Comparison of ENCODE assay signal across 8 cellular contexts in genomic region chr4:39469429-39470077, GRCh38. TPM values are rescaled to one million over a fixed set of nuclear protein-coding genes. Genes with fewer than 3 reads are reported as not detected.
DNase-seq lines count a peak whose midpoint lies in the region; ATAC-seq, FAIRE-seq and TF ChIP-seq lines count a peak whose summit lies in the region.

No MANE protein-coding gene starts in this region.

- H4K20me1 ChIP-seq in SU-DHL-6 (ENCODE audit: low read depth, low read length) (no peaks in the 10 kb centered on the region), endothelial cell of umbilical vein (replicated peaks; ENCODE audit: control insufficient read depth, extremely low read depth, insufficient read depth, low read length) (no peaks in the 10 kb centered on the region)

- dilution Hi-C loops in endothelial cell of umbilical vein (cut with MboI; ENCODE audit: extremely low pct_ligation_motif_present, low sequenced_read_pairs) = no loop called here

- H3K27ac ChIP-seq in SU-DHL-6 (ENCODE audit: low read depth, low read length) (peak overlapping the region; percentile 37), endothelial cell of umbilical vein (ENCODE audit: insufficient read depth, low read depth, low read length) (peak overlapping the region; percentile 26), aorta (ENCODE audit: low read depth in 1 of 2, low read length in 2 of 2) (peak overlapping the region in 1 of 2 donors; percentile 64)

- H3K79me2 ChIP-seq in SU-DHL-6 (ENCODE audit: insufficient read depth, low read length) (no peaks in the 10 kb centered on the region), endothelial cell of umbilical vein (ENCODE audit: control insufficient read depth, insufficient read depth, low read length) (no peaks in the 10 kb centered on the region)

- TF ChIP-seq CTCF in AG04449 (IDR thresholded peaks at IDR 0.05; ENCODE audit: insufficient read depth, low read length, missing control alignments) (peak; percentile 61), GM12873 (IDR thresholded peaks at IDR 0.05; ENCODE audit: insufficient read depth, low read depth, low read length, missing control alignments) (peak; percentile 72), SU-DHL-6 (IDR thresholded peaks at IDR 0.05; ENCODE audit: insufficient read depth, low read length, poor library complexity, severe bottlenecking) (peak; percentile 78), endothelial cell of umbilical vein (IDR thresholded peaks at IDR 0.05; ENCODE audit: extremely low read depth in 1 of 2, insufficient read depth in 1 of 2, low read depth in 1 of 2, low read length in 2 of 2) (peak; percentile 77 to 84)

- H3K9me2 ChIP-seq in SU-DHL-6 (replicated peaks; ENCODE audit: insufficient read depth, low read length) = no peaks in the 10 kb centered on the region

- FAIRE-seq in endothelial cell of umbilical vein (lab: Jason Lieb, UNC) = peak; percentile 97

- DNase-seq in AG04449 (ENCODE audit: low read depth, low spot score) = peak; percentile 67
- peak; percentile 6 for DNase-seq in NCI-H128 (lab: John Stamatoyannopoulos, UW; ENCODE audit: unreplicated experiment)
- peak; percentile 92 for DNase-seq in endothelial cell of umbilical vein (ENCODE audit: low read depth, low spot score)
- DNase-seq in midbrain (lab: John Stamatoyannopoulos, UW) = peak; percentile 85
- DNase-seq in aorta = no peak

- H3K4me2 ChIP-seq in SU-DHL-6 (ENCODE audit: low read depth, low read length, poor library complexity, severe bottlenecking) (peak overlapping the region; percentile 36), endothelial cell of umbilical vein (ENCODE audit: insufficient read depth, low read length) (no peak overlapping the region)

- H3K4me1 ChIP-seq in endothelial cell of umbilical vein (ENCODE audit: control insufficient read depth, extremely low read depth, insufficient read depth, low read length) (peaks cover 3% of the 10 kb centered on the region), aorta (ENCODE audit: control insufficient read depth in 1 of 2, insufficient read depth in 2 of 2, low read length in 2 of 2) (no peaks in the 10 kb centered on the region)

- H3K4me3 ChIP-seq in AG04449 (ENCODE audit: low read depth, low read length) (no peak overlapping the region), SU-DHL-6 (ENCODE audit: insufficient read depth, low read length, poor library complexity, severe bottlenecking) (no peak overlapping the region), endothelial cell of umbilical vein (replicated peaks in 1 of 3; ENCODE audit: insufficient read depth in 1 of 3, low read depth in 1 of 3, low read length in 3 of 3) (no peak overlapping the region), aorta (ENCODE audit: low read length in 2 of 2) (no peak overlapping the region)

- H2AFZ ChIP-seq in SU-DHL-6 (ENCODE audit: low read depth, low read length, severe bottlenecking) (peak overlapping the region; percentile 36), endothelial cell of umbilical vein (ENCODE audit: low read depth, low read length) (peak overlapping the region; percentile 51)

- H3K9ac ChIP-seq in SU-DHL-6 (ENCODE audit: low read length) (peak overlapping the region; percentile 20; the same call in 1 of the 2 replicates), endothelial cell of umbilical vein (replicated peaks; ENCODE audit: extremely low read depth, insufficient read depth, low read length) (peak overlapping the region; percentile 4)

- no TSS peak for BruUV-seq in endothelial cell of umbilical vein (replicated peaks; lab: Mats Ljungman, UMichigan)

- ATAC-seq in HG02759 (IDR thresholded peaks at IDR 0.05; ENCODE audit: unreplicated experiment) (peak; percentile 68), aorta (ENCODE audit: low FRiP score) (peak; percentile 93)

- peaks cover 13% of the 10 kb centered on the region for H3F3A ChIP-seq in SU-DHL-6 (ENCODE audit: insufficient read depth)

- H3K27me3 ChIP-seq in SU-DHL-6 (ENCODE audit: low read length) = no peaks in the 10 kb centered on the region
- H3K27me3 ChIP-seq in endothelial cell of umbilical vein (ENCODE audit: control insufficient read depth in 2 of 2, insufficient read depth in 2 of 2, low read length in 2 of 2) = no peaks in the 10 kb centered on the region
- H3K27me3 ChIP-seq in aorta (ENCODE audit: control insufficient read depth in 1 of 2, insufficient read depth in 2 of 2, low read length in 1 of 2) = no peaks in the 10 kb centered on the region

- H3K9me3 ChIP-seq in SU-DHL-6 (ENCODE audit: insufficient read depth, low read length) (no peaks in the 10 kb centered on the region), endothelial cell of umbilical vein (replicated peaks; ENCODE audit: control insufficient read depth, insufficient read depth, low read length) (no peaks in the 10 kb centered on the region), aorta (ENCODE audit: control insufficient read depth, low read length) (no peaks in the 10 kb centered on the region)

- H3K36me3 ChIP-seq in SU-DHL-6 (ENCODE audit: low read length) (0 out of 2 replicates have a peak, but pooled peaks cover 10% of the 10 kb centered on the region), endothelial cell of umbilical vein (ENCODE audit: control insufficient read depth in 2 of 2, extremely low read depth in 1 of 2, insufficient read depth in 2 of 2, low read length in 2 of 2) (no peaks in the 10 kb centered on the region), aorta (ENCODE audit: control insufficient read depth in 1 of 2, insufficient read depth in 2 of 2, low read length in 1 of 2) (peaks cover 0 to 3% of the 10 kb centered on the region in 2 donors)

- 58 to 64% methylated on average over 4 of the region's 4 CpGs for WGBS in aorta, 2 donors

- POLR2A ChIA-PET in AG04449 (lab: Yijun Ruan, JAX) (interaction anchor here (1.0 to 1.6 kb wide), 2 partner anchors 58 to 169 kb away, joined by 3 to 10 read pairs; partner anchors contain the start of genes SMIM14 and UGDH), endothelial cell of umbilical vein (lab: Charles Lee) (interaction anchor here (0.5 to 0.9 kb wide), 3 partner anchors 14 to 204 kb away, joined by 3 to 8 read pairs (median 7); no protein-coding TSS in a partner anchor)

- CTCF ChIA-PET in AG04449 (lab: Yijun Ruan, JAX) (interaction anchor here (0.6 to 2.9 kb wide), 68 partner anchors 9 to 848 kb away, joined by 3 to 57 read pairs (median 4); partner anchors contain the start of genes LIAS, N4BP2, PDS5A and RPL9), endothelial cell of umbilical vein (lab: Charles Lee) (interaction anchor here (0.6 to 3.3 kb wide), 60 partner anchors 9 to 855 kb away, joined by 3 to 97 read pairs (median 4); partner anchors contain the start of genes N4BP2, RPL9, SMIM14 and TLR10)

- intact Hi-C loops in endothelial cell of umbilical vein (cut with micrococcal nuclease) (loop anchor here (1.0 to 2.0 kb wide), 5 partner anchors 168 to 588 kb away; partner anchors contain the start of gene UBE2K), aorta (cut with DNase I) (loop anchor here (2.0 to 5.0 kb wide), 4 partner anchors 58 to 508 kb away; partner anchors contain the start of genes PDS5A (in 1 of the 2) and UGDH (in 1 of the 2))

- no peaks in the 10 kb centered on the region for H3K9me1 ChIP-seq in endothelial cell of umbilical vein (replicated peaks; ENCODE audit: control insufficient read depth, extremely low read depth, insufficient read depth, low read length)

- no peak for TF ChIP-seq POLR2A in endothelial cell of umbilical vein (IDR thresholded peaks at IDR 0.05; ENCODE audit: low read depth, low read length)

TF ChIP-seq in endothelial cell of umbilical vein, 7 proteins besides CTCF, POLR2A, EP300 and RAD21 (continues in another document):
- TF ChIP-seq FOS (IDR thresholded peaks at IDR 0.05; ENCODE audit: borderline replicate concordance, insufficient read depth, low read length) (no peak), JUN (IDR thresholded peaks at IDR 0.05; ENCODE audit: borderline replicate concordance, insufficient read depth, insufficient read length, low read depth) (no peak)
- TF ChIP-seq, protein P1, sequence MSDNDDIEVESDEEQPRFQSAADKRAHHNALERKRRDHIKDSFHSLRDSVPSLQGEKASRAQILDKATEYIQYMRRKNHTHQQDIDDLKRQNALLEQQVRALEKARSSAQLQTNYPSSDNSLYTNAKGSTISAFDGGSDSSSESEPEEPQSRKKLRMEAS (IDR thresholded peaks at IDR 0.05; ENCODE audit: insufficient read depth, insufficient read length) = no peak

RNA-seq across cellular contexts. Expression of gene LIAS, which starts 10.7 kb away (rescaled TPM):
- total RNA-seq in endothelial cell of umbilical vein (9.7 and 11.3 TPM in 2 replicates), aorta (10 to 100 TPM in 1 of 2 donors, 1 to 10 TPM in 1; 5.9 to 12.6 TPM)
- polyA plus RNA-seq in endothelial cell of umbilical vein (4.0 and 5.5 TPM in 2 replicates), aorta (10 to 100 TPM in 1 of 2 donors, 1 to 10 TPM in 1; 5.4 to 18.4 TPM)
- polyA plus RNA-seq in endothelial cell of umbilical vein (2011; cell fraction: cytosol; rRNA removed) = 8.1 and 8.9 TPM in 2 replicates
- polyA plus RNA-seq in endothelial cell of umbilical vein (2011; cell fraction: nucleus; rRNA removed) = 8.6 and 10.3 TPM in 2 replicates
- 6.0 and 12.3 TPM in 2 replicates for polyA plus RNA-seq in endothelial cell of umbilical vein (2012)
- polyA minus RNA-seq in endothelial cell of umbilical vein = 2.3 and 5.6 TPM in 2 replicates
- polyA minus RNA-seq in endothelial cell of umbilical vein (2011; cell fraction: cytosol; rRNA and poly(A)+ RNA removed) = 5.6 TPM
- polyA minus RNA-seq in endothelial cell of umbilical vein (2011; cell fraction: nucleus; rRNA and poly(A)+ RNA removed) = 4.5 and 7.2 TPM in 2 replicates

RNA-seq across cellular contexts. Expression of gene RPL9, which starts 10.8 kb away (rescaled TPM):
- total RNA-seq in endothelial cell of umbilical vein (963 and 988 TPM in 2 replicates), aorta (1,000 to 10,000 TPM; 1,118 to 1,464 TPM)
- polyA plus RNA-seq in endothelial cell of umbilical vein (547 and 1,186 TPM in 2 replicates), aorta (1,000 to 10,000 TPM; 2,360 to 6,864 TPM)
- 1,188 and 1,430 TPM in 2 replicates for polyA plus RNA-seq in endothelial cell of umbilical vein (2011; cell fraction: cytosol; rRNA removed)
- 316 and 532 TPM in 2 replicates for polyA plus RNA-seq in endothelial cell of umbilical vein (2011; cell fraction: nucleus; rRNA removed)
- 1,381 and 1,788 TPM in 2 replicates for polyA plus RNA-seq in endothelial cell of umbilical vein (2012)
- polyA minus RNA-seq in endothelial cell of umbilical vein = 69.0 and 71.6 TPM in 2 replicates
- 525 TPM for polyA minus RNA-seq in endothelial cell of umbilical vein (2011; cell fraction: cytosol; rRNA and poly(A)+ RNA removed)
- polyA minus RNA-seq in endothelial cell of umbilical vein (2011; cell fraction: nucleus; rRNA and poly(A)+ RNA removed) = 185 and 229 TPM in 2 replicates

RNA-seq across cellular contexts. Expression of gene UGDH, which starts 57.7 kb away (rescaled TPM):
- 62.1 and 69.7 TPM in 2 replicates for total RNA-seq in endothelial cell of umbilical vein
- polyA plus RNA-seq in endothelial cell of umbilical vein = 25.5 and 41.3 TPM in 2 replicates
- 34.9 and 41.2 TPM in 2 replicates for polyA plus RNA-seq in endothelial cell of umbilical vein (2011; cell fraction: cytosol; rRNA removed)
- 16.0 and 27.0 TPM in 2 replicates for polyA plus RNA-seq in endothelial cell of umbilical vein (2011; cell fraction: nucleus; rRNA removed)
- polyA plus RNA-seq in endothelial cell of umbilical vein (2012) = 40.6 and 49.8 TPM in 2 replicates
- polyA minus RNA-seq in endothelial cell of umbilical vein = 21.6 and 26.2 TPM in 2 replicates
- polyA minus RNA-seq in endothelial cell of umbilical vein (2011; cell fraction: cytosol; rRNA and poly(A)+ RNA removed) = 35.3 TPM
- polyA minus RNA-seq in endothelial cell of umbilical vein (2011; cell fraction: nucleus; rRNA and poly(A)+ RNA removed) = 11.0 and 11.6 TPM in 2 replicates
- 100 to 1,000 TPM in 1 of 2 donors, 10 to 100 TPM in 1; 83.3 to 116 TPM for total RNA-seq in aorta
- 10 to 100 TPM; 16.8 to 25.2 TPM for polyA plus RNA-seq in aorta

Comparison
In these comparisons a context has a peak if more than half of its experiments do, and no peak if none do; other contexts are left out.
1. DNase-seq: peak in AG04449 (single experiment), NCI-H128 (single experiment), endothelial cell of umbilical vein (single experiment) and midbrain (single experiment); none in aorta (0 of 2).
2. Peak in every context shown above with its lines, with median percentiles within 50 percentile points of each other: CTCF ChIP-seq.